Comparison of ENCODE assay signal across 8 cellular contexts in the genomic region with DNA sequence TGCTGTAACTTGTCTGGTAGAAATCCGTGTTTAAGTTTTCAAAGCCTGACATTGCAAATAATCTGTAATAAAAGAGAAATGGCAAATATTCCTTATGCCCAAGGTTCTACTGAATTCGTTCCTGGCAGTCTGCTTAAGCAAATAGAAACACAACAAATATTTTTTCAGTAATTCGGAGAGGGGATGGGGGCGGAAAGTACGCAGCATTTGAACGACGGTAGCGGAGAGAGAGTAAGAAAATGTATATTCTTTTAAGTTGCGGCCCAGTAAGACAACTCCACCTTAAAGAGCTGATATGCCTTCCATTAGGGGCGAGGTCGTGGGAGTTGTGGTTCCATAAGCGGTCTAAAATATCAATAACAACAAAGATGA. TPM values are rescaled to one million over a fixed set of nuclear protein-coding genes. Genes with fewer than 3 reads are reported as not detected.
DNase-seq lines count a peak whose midpoint lies in the region; ATAC-seq, FAIRE-seq and TF ChIP-seq lines count a peak whose summit lies in the region.

No MANE protein-coding gene starts in this region.

- H2BK120ac ChIP-seq in trophoblast cell (ENCODE audit: insufficient read depth, low read length, poor library complexity): no peak overlapping the region

- peak overlapping the region; percentile 95 for H3K9ac ChIP-seq in trophoblast cell (ENCODE audit: low read length)

- no peak overlapping the region for H2BK12ac ChIP-seq in trophoblast cell (ENCODE audit: low read length)

- no peak for TF ChIP-seq CTCF in NB4 (IDR thresholded peaks at IDR 0.05; ENCODE audit: low read depth, low read length)
- no peak for TF ChIP-seq CTCF in epithelial cell of esophagus (IDR thresholded peaks at IDR 0.05; ENCODE audit: insufficient read depth, low read depth, low read length, missing control alignments)

- H4K91ac ChIP-seq in trophoblast cell (ENCODE audit: low read depth, low read length): peak overlapping the region; percentile 91

- H3K18ac ChIP-seq in trophoblast cell (ENCODE audit: low read length): no peak overlapping the region

- peak; percentile 42 for FAIRE-seq in GM12892 (lab: Jason Lieb, UNC)

- intact Hi-C loops in sciatic nerve (cut with DNase I): loop anchor here (5.0 kb wide), 1 partner anchor 68 kb away; no protein-coding TSS in a partner anchor

- peak overlapping the region; percentile 94 for H3K4me3 ChIP-seq in NB4 (ENCODE audit: low read depth, low read length)
- H3K4me3 ChIP-seq in epithelial cell of esophagus (ENCODE audit: low read length): peak overlapping the region; percentile 92
- peak overlapping the region; percentile 92 for H3K4me3 ChIP-seq in trophoblast cell (ENCODE audit: low read depth, low read length)

- peaks cover 6% of the 10 kb centered on the region for H3K79me1 ChIP-seq in trophoblast cell (ENCODE audit: low read length)

- H3K4ac ChIP-seq in trophoblast cell (ENCODE audit: low read depth, low read length): peak overlapping the region; percentile 81

- H2AFZ ChIP-seq in trophoblast cell (ENCODE audit: insufficient read depth, low read length, poor library complexity): peak overlapping the region; percentile 97

- no CpG with 5 or more reads among the region's 12 CpGs for WGBS in trophoblast cell (ENCODE audit: extremely low coverage, insufficient coverage, insufficient read length)

- peak overlapping the region; percentile 96 for H3K14ac ChIP-seq in trophoblast cell (ENCODE audit: low read length)

- peak overlapping the region; percentile 74 for H2AK5ac ChIP-seq in trophoblast cell (ENCODE audit: low read length)

- H3K36me3 ChIP-seq in trophoblast cell (ENCODE audit: control insufficient read depth in 1 of 2, insufficient read depth in 2 of 2, low read length in 2 of 2): peaks cover 2 to 5% of the 10 kb centered on the region in 2 experiments

- H2BK5ac ChIP-seq in trophoblast cell (ENCODE audit: low read depth, low read length, poor library complexity): no peak overlapping the region

- no peaks in the 10 kb centered on the region for H3K4me1 ChIP-seq in trophoblast cell (ENCODE audit: control insufficient read depth in 1 of 2, insufficient read depth in 2 of 2, low read length in 2 of 2)

- no peak overlapping the region for H3K23ac ChIP-seq in trophoblast cell (ENCODE audit: low read length)

- H3K79me2 ChIP-seq in trophoblast cell (ENCODE audit: control insufficient read depth, insufficient read depth, low read length, poor library complexity): peaks cover 6% of the 10 kb centered on the region

- H3K27me3 ChIP-seq in trophoblast cell (ENCODE audit: insufficient read depth, low read length): no peaks in the 10 kb centered on the region

- H4K8ac ChIP-seq in trophoblast cell (ENCODE audit: low read depth, low read length): peak overlapping the region; percentile 98

- H4K12ac ChIP-seq in trophoblast cell (ENCODE audit: low read depth, low read length): peak overlapping the region; percentile 89

- ATAC-seq in sciatic nerve (no peak), HG03432 (IDR thresholded peaks at IDR 0.05; ENCODE audit: unreplicated experiment) (no peak)

- H3K27ac ChIP-seq in trophoblast cell (ENCODE audit: low read depth, low read length): peak overlapping the region; percentile 46

- H3K4me2 ChIP-seq in trophoblast cell (ENCODE audit: low read length): peak overlapping the region; percentile 52

- DNase-seq in GM12892 (ENCODE audit: insufficient read length) (no peak), NB4 (ENCODE audit: low read depth) (no peak), epithelial cell of esophagus (ENCODE audit: low read depth) (peak; percentile 5), trophoblast cell (peak in 1 of 2 donors; percentile 39), SIG-M5 (lab: John Stamatoyannopoulos, UW) (no peak), sciatic nerve (ENCODE audit: low spot score) (no peak), NCI-H2196 treated with DMSO at 0.1 percent for 48 hours (lab: John Stamatoyannopoulos, UW; ENCODE audit: unreplicated experiment) (no peak)

- TF ChIP-seq POLR2A in GM12892 (IDR thresholded peaks at IDR 0.05; ENCODE audit: low read depth, low read length) (no peak), NB4 (IDR thresholded peaks at IDR 0.05; ENCODE audit: extremely low read depth, insufficient read length) (no peak)

- no peaks in the 10 kb centered on the region for H3K9me3 ChIP-seq in trophoblast cell (ENCODE audit: insufficient read depth, low read depth, low read length)

RNA-seq across cellular contexts. Expression of a gene that starts 0.6 kb away (rescaled TPM):
- polyA plus RNA-seq in GM12892 (2012; ENCODE audit: missing spikeins): 25.9 TPM
- polyA plus RNA-seq in trophoblast cell (2013): 53.5 and 56.6 TPM in 2 replicates
- 47.8 TPM for total RNA-seq in sciatic nerve

RNA-seq across cellular contexts. Expression of a gene that starts 0.8 kb away (rescaled TPM):
- 0.13 TPM for polyA plus RNA-seq in GM12892 (2012; ENCODE audit: missing spikeins)
- polyA plus RNA-seq in trophoblast cell (2013): 0.21 and 0.23 TPM in 2 replicates
- 0.53 TPM for total RNA-seq in sciatic nerve
